11 cellular contexts compared by ENCODE assay signal in genomic region chr1:234709473-234710279, GRCh38.
DNase-seq lines count a peak whose midpoint lies in the region; ATAC-seq and TF ChIP-seq lines count a peak whose summit lies in the region.
"Had no signal": no experiment of that assay in that cellular context is flagged by ENCODE, and none has a peak within 500 bp of the region (broad histone marks: within the 10 kb centered on the region; RNA-seq: fewer than 3 reads in every experiment).

No MANE protein-coding gene starts in this region.

- in situ Hi-C loops in mammary epithelial cell (cut with MboI; ENCODE audit: low sequenced_read_pairs in 2 of 2), result no loop called here

- no peaks in the 10 kb centered on the region for H3K4me1 Mint-ChIP-seq in GM23338
- H3K4me1 Mint-ChIP-seq in activated CD4-positive, alpha-beta memory T cell treated with anti-CD3 and anti-CD28 coated beads, Interleukin-2, amount 10 ng/mL, durations not matched to agents 7 days and 5 days, result peaks cover 14% of the 10 kb centered on the region

- peak; percentile 69 to 91 for ATAC-seq in upper lobe of left lung (ENCODE audit: low FRiP score in 2 of 2)
- ATAC-seq in GM19467 (IDR thresholded peaks at IDR 0.05; ENCODE audit: unreplicated experiment), result no peak
- no peak; the same call in 2 of the 3 replicates for ATAC-seq in GM23338

- no peak overlapping the region for H3K4me3 Mint-ChIP-seq in GM23338
- no peak overlapping the region for H3K4me3 Mint-ChIP-seq in activated CD4-positive, alpha-beta memory T cell treated with anti-CD3 and anti-CD28 coated beads, Interleukin-2, amount 10 ng/mL, durations not matched to agents 7 days and 5 days

- H4K8ac ChIP-seq in mesenchymal stem cell (ENCODE audit: low read length), result peak overlapping the region; percentile 73

- H3K4me1 ChIP-seq in mammary epithelial cell (ENCODE audit: insufficient read depth, low read length) (peaks cover 15% of the 10 kb centered on the region), mesenchymal stem cell (ENCODE audit: control insufficient read depth, insufficient read depth, low read depth, low read length) (no peaks in the 10 kb centered on the region), upper lobe of left lung (peaks cover 3 to 30% (median 27%) of the 10 kb centered on the region in 4 donors), GM23338 (ENCODE audit: insufficient read depth) (no peaks in the 10 kb centered on the region)

- H3K9me2 ChIP-seq in GM23338 (ENCODE audit: insufficient read depth), result 0 out of 2 replicates have a peak, but pooled peaks cover 3% of the 10 kb centered on the region

- peak in 1 of 4 donors; percentile 37 for TF ChIP-seq EP300 in upper lobe of left lung (IDR thresholded peaks at IDR 0.05)

- H3K27me3 Mint-ChIP-seq in GM23338 (ENCODE audit: insufficient read depth, low read depth, poor library complexity), result peaks cover 2% of the 10 kb centered on the region
- no peaks in the 10 kb centered on the region for H3K27me3 Mint-ChIP-seq in activated CD4-positive, alpha-beta memory T cell treated with anti-CD3 and anti-CD28 coated beads, Interleukin-2, amount 10 ng/mL, durations not matched to agents 7 days and 5 days

- no peak overlapping the region for H2BK5ac ChIP-seq in mesenchymal stem cell (ENCODE audit: low read depth, low read length, poor library complexity, severe bottlenecking)

- H4K91ac ChIP-seq in mesenchymal stem cell (ENCODE audit: low read length), result peak overlapping the region; percentile 74

- H3K27ac Mint-ChIP-seq in GM23338, result no peak overlapping the region
- no peak overlapping the region for H3K27ac Mint-ChIP-seq in activated CD4-positive, alpha-beta memory T cell treated with anti-CD3 and anti-CD28 coated beads, Interleukin-2, amount 10 ng/mL, durations not matched to agents 7 days and 5 days

- WGBS in mammary epithelial cell (ENCODE audit: low coverage, missing lambda C conversion rate), result 92% methylated on average over 12 of the region's 14 CpGs
- WGBS in mesenchymal stem cell, result 95% methylated on average over 14 of the region's 14 CpGs
- WGBS in upper lobe of left lung, 2 donors, result 65 to 80% methylated on average over 12 to 14 of the region's 14 CpGs

- intact Hi-C loops in mammary epithelial cell (cut with micrococcal nuclease), result no loop called here

- H2AK5ac ChIP-seq in mesenchymal stem cell (ENCODE audit: low read length, severe bottlenecking), result no peak overlapping the region

- CTCF ChIA-PET in mammary epithelial cell (lab: Charles Lee; ENCODE audit: low non-redundant PET), result no interaction called here
- CTCF ChIA-PET in activated CD4-positive, alpha-beta memory T cell treated with anti-CD3 and anti-CD28 coated beads, Interleukin-2, amount 10 ng/mL, durations not matched to agents 7 days and 5 days (lab: Charles Lee), result no interaction called here

- H3K36me3 ChIP-seq in mammary epithelial cell (ENCODE audit: insufficient read depth, low read length) (no peaks in the 10 kb centered on the region), mesenchymal stem cell (ENCODE audit: control insufficient read depth in 1 of 2, insufficient read depth in 2 of 2, low read depth in 1 of 2, low read length in 2 of 2) (no peaks in the 10 kb centered on the region), upper lobe of left lung (no peaks in the 10 kb centered on the region), GM23338 (ENCODE audit: insufficient read depth) (no peaks in the 10 kb centered on the region)
- H3K36me3 ChIP-seq: SJSA1 had no signal

- H3K4ac ChIP-seq in mesenchymal stem cell (ENCODE audit: low read depth in 1 of 2, low read length in 2 of 2), result peak overlapping the region in 1 of 2 experiments; percentile 78

- dilution Hi-C loops in mammary epithelial cell (cut with HindIII; ENCODE audit: low sequenced_read_pairs), result loop anchor here (10.0 kb wide), 2 partner anchors 95 to 365 kb away; partner anchors contain the start of gene IRF2BP2

- TF ChIP-seq CTCF in mammary epithelial cell (conservative IDR thresholded peaks at IDR 0.05 in 1 of 2, IDR thresholded peaks at IDR 0.05 in 1 of 2; ENCODE audit: extremely low read depth in 1 of 2, insufficient read depth in 1 of 2, low read depth in 1 of 2, low read length in 2 of 2) (no peak), upper lobe of left lung (IDR thresholded peaks at IDR 0.05) (no peak), GM23338 (conservative IDR thresholded peaks at IDR 0.05; ENCODE audit: low read depth in 2 of 2) (no peak)

- H2BK12ac ChIP-seq in mesenchymal stem cell (ENCODE audit: low read length in 2 of 2), result peak overlapping the region; percentile 19 to 46

- BruUV-seq in mammary epithelial cell (replicated peaks; lab: Mats Ljungman, UMichigan), result no TSS peak

- no peaks in the 10 kb centered on the region for H3K9me3 Mint-ChIP-seq in GM23338
- H3K9me3 Mint-ChIP-seq in activated CD4-positive, alpha-beta memory T cell treated with anti-CD3 and anti-CD28 coated beads, Interleukin-2, amount 10 ng/mL, durations not matched to agents 7 days and 5 days, result peaks cover 3% of the 10 kb centered on the region

- no peak overlapping the region for H3K23ac ChIP-seq in mesenchymal stem cell (ENCODE audit: low read length in 2 of 2)

- H3K9ac ChIP-seq in mammary epithelial cell (ENCODE audit: insufficient read depth, low read length) (no peak overlapping the region), mesenchymal stem cell (ENCODE audit: low read length) (no peak overlapping the region)

- peak overlapping the region in 1 of 2 experiments; percentile 1 for H3K18ac ChIP-seq in mesenchymal stem cell (ENCODE audit: low read depth in 1 of 2, low read length in 2 of 2)

- H2BK15ac ChIP-seq in mesenchymal stem cell (ENCODE audit: low read depth, poor library complexity, severe bottlenecking), result no peak overlapping the region

- peak; percentile 6 for DNase-seq in NCI-H748 (lab: John Stamatoyannopoulos, UW; ENCODE audit: unreplicated experiment)
- no peak for DNase-seq in NCI-H748 treated with DMSO at 0.1 percent for 48 hours (lab: John Stamatoyannopoulos, UW)
- no peak for DNase-seq in mammary epithelial cell
- no peak for DNase-seq in mesenchymal stem cell
- peak; percentile 83 to 91 for DNase-seq in upper lobe of left lung
- no peak for DNase-seq in GM23338 (ENCODE audit: low spot score)
- DNase-seq in activated CD4-positive, alpha-beta memory T cell treated with anti-CD3 and anti-CD28 coated beads, Interleukin-2, amount 10 ng/mL, durations not matched to agents 7 days and 5 days, result no peak
- DNase-seq: anterior cingulate cortex, NCI-H2081 treated with DMSO at 0.1 percent for 48 hours had no signal

- H3K79me2 ChIP-seq in mammary epithelial cell (ENCODE audit: insufficient read depth, low read length), result no peaks in the 10 kb centered on the region
- no peaks in the 10 kb centered on the region for H3K79me2 ChIP-seq in GM23338 (replicated peaks; ENCODE audit: insufficient read depth)

- H3K27ac ChIP-seq in mammary epithelial cell (ENCODE audit: insufficient read depth, low read depth, low read length), result no peak overlapping the region
- H3K27ac ChIP-seq in mesenchymal stem cell (ENCODE audit: low read length, poor library complexity, severe bottlenecking), result no peak overlapping the region
- peak overlapping the region; percentile 57 to 84 (median 75) for H3K27ac ChIP-seq in upper lobe of left lung
- H3K27ac ChIP-seq in GM23338 (ENCODE audit: low read depth), result no peak overlapping the region
- H3K27ac ChIP-seq: SJSA1 had no signal

- no peak overlapping the region for H3K4me3 ChIP-seq in mammary epithelial cell (replicated peaks in 1 of 3; ENCODE audit: insufficient read depth in 1 of 3, low read depth in 2 of 3, low read length in 3 of 3)
- no peak overlapping the region for H3K4me3 ChIP-seq in mesenchymal stem cell (ENCODE audit: insufficient read depth in 1 of 2, low read depth in 1 of 2, low read length in 2 of 2)
- no peak overlapping the region for H3K4me3 ChIP-seq in upper lobe of left lung
- H3K4me3 ChIP-seq in GM23338, result no peak overlapping the region
- H3K4me3 ChIP-seq: SJSA1 had no signal

- no peaks in the 10 kb centered on the region for H3K79me1 ChIP-seq in mesenchymal stem cell (replicated peaks; ENCODE audit: low read length, poor library complexity, severe bottlenecking)

- peak overlapping the region; percentile 66 for H2AFZ ChIP-seq in mammary epithelial cell (ENCODE audit: low read depth, low read length)
- H2AFZ ChIP-seq in mesenchymal stem cell (ENCODE audit: low read depth, low read length), result no peak overlapping the region
- no peak overlapping the region for H2AFZ ChIP-seq in GM23338

- no peaks in the 10 kb centered on the region for H3K36me3 Mint-ChIP-seq in GM23338 (ENCODE audit: low read depth)
- H3K36me3 Mint-ChIP-seq in activated CD4-positive, alpha-beta memory T cell treated with anti-CD3 and anti-CD28 coated beads, Interleukin-2, amount 10 ng/mL, durations not matched to agents 7 days and 5 days (ENCODE audit: low read depth), result no peaks in the 10 kb centered on the region

- no peak overlapping the region for H2BK120ac ChIP-seq in mesenchymal stem cell (ENCODE audit: low read depth, low read length)

- POLR2A ChIA-PET in activated CD4-positive, alpha-beta memory T cell treated with anti-CD3 and anti-CD28 coated beads, Interleukin-2, amount 10 ng/mL, durations not matched to agents 7 days and 5 days (lab: Charles Lee), result interaction anchor here (1.2 kb wide), 1 partner anchor 14 kb away, joined by 5 read pairs; no protein-coding TSS in a partner anchor

- H3K9me3 ChIP-seq in mammary epithelial cell (replicated peaks; ENCODE audit: insufficient read depth, low read length), result no peaks in the 10 kb centered on the region
- H3K9me3 ChIP-seq in mesenchymal stem cell (ENCODE audit: control insufficient read depth, low read length), result no peaks in the 10 kb centered on the region
- H3K9me3 ChIP-seq in upper lobe of left lung, result no peaks in the 10 kb centered on the region

- no peak overlapping the region for H3K14ac ChIP-seq in mesenchymal stem cell (ENCODE audit: low read length in 2 of 2)

- no peaks in the 10 kb centered on the region for H3K27me3 ChIP-seq in mammary epithelial cell (ENCODE audit: insufficient read depth, low read length)
- no peaks in the 10 kb centered on the region for H3K27me3 ChIP-seq in mesenchymal stem cell (ENCODE audit: control insufficient read depth in 1 of 2, insufficient read depth in 1 of 2, low read length in 2 of 2)
- no peaks in the 10 kb centered on the region for H3K27me3 ChIP-seq in upper lobe of left lung
- no peaks in the 10 kb centered on the region for H3K27me3 ChIP-seq in GM23338 (ENCODE audit: insufficient read depth)
- H3K27me3 ChIP-seq: SJSA1 had no signal

- H4K20me1 ChIP-seq in mammary epithelial cell (ENCODE audit: insufficient read depth, low read length) (no peaks in the 10 kb centered on the region), GM23338 (replicated peaks; ENCODE audit: insufficient read depth) (no peaks in the 10 kb centered on the region)

- TF ChIP-seq POLR2A in upper lobe of left lung (IDR thresholded peaks at IDR 0.05), result peak in 1 of 4 donors; percentile 49

- no peaks in the 10 kb centered on the region for H3F3A ChIP-seq in GM23338 (replicated peaks; ENCODE audit: low read depth)

- H3K4me2 ChIP-seq in mammary epithelial cell (ENCODE audit: insufficient read depth, low read depth, low read length) (no peak overlapping the region), mesenchymal stem cell (ENCODE audit: low read length, poor library complexity, severe bottlenecking) (no peak overlapping the region), GM23338 (no peak overlapping the region)

TF ChIP-seq in GM23338, 12 proteins besides CTCF, POLR2A, EP300 and RAD21 (continues in another document):
- no peak for TF ChIP-seq CREB1 (CRISPR knock-in tag; IDR thresholded peaks at IDR 0.05; ENCODE audit: low read depth)

Comparison
In these comparisons a context has a peak if more than half of its experiments do, and no peak if none do; other contexts are left out.
1. DNase-seq: peak in NCI-H748 (single experiment) and upper lobe of left lung (2 of 2); none in NCI-H748 treated with DMSO at 0.1 percent for 48 hours (single experiment), mammary epithelial cell (single experiment), mesenchymal stem cell (single experiment), GM23338 (single experiment) and activated CD4-positive, alpha-beta memory T cell treated with anti-CD3 and anti-CD28 coated beads, Interleukin-2, amount 10 ng/mL, durations not matched to agents 7 days and 5 days (single experiment).
2. H3K27ac ChIP-seq: peak in upper lobe of left lung (4 of 4); none in mammary epithelial cell (single experiment), mesenchymal stem cell (single experiment) and GM23338 (single experiment).
3. ATAC-seq: peak in upper lobe of left lung (2 of 2); none in GM19467 (single experiment) and GM23338 (single experiment).